Comparison of ENCODE assay signal across 2 cellular contexts in genomic region chr4:39470402-39470801, GRCh38.
TF ChIP-seq lines count a peak whose summit lies in the region.

No MANE protein-coding gene starts in this region.

TF ChIP-seq in GM12878, 131 proteins besides CTCF, POLR2A, EP300 and RAD21:
- TF ChIP-seq NFXL1 (IDR thresholded peaks at IDR 0.05; ENCODE audit: borderline replicate concordance) (no peak), BCLAF1 (IDR thresholded peaks at IDR 0.05) (no peak), EED (IDR thresholded peaks at IDR 0.05; ENCODE audit: low read depth) (no peak), TARDBP (IDR thresholded peaks at IDR 0.05; ENCODE audit: borderline replicate concordance) (no peak), FOS (IDR thresholded peaks at IDR 0.05; ENCODE audit: borderline replicate concordance, extremely low read depth, insufficient read length) (no peak), CREM (IDR thresholded peaks at IDR 0.05; ENCODE audit: low read depth) (no peak), RUNX3 (IDR thresholded peaks at IDR 0.05; ENCODE audit: low read length) (no peak), ZNF274 (IDR thresholded peaks at IDR 0.05; ENCODE audit: insufficient read depth, insufficient read length) (no peak), NR2F1 (conservative IDR thresholded peaks at IDR 0.05) (no peak), MXI1 (IDR thresholded peaks at IDR 0.05; ENCODE audit: low read depth, low read length) (no peak), IKZF1 (conservative IDR thresholded peaks at IDR 0.05) (no peak), EZH2 (IDR thresholded peaks at IDR 0.05; ENCODE audit: borderline replicate concordance, control insufficient read depth, low read depth, low read length) (no peak), RAD51 (IDR thresholded peaks at IDR 0.05) (no peak), NFIC (IDR thresholded peaks at IDR 0.05; ENCODE audit: low read depth, low read length) (no peak), IRF3 (IDR thresholded peaks at IDR 0.05) (no peak), RFX5 (IDR thresholded peaks at IDR 0.05; ENCODE audit: low read depth, low read length) (no peak), SMC3 (IDR thresholded peaks at IDR 0.05; ENCODE audit: borderline replicate concordance, low read length) (no peak)

TF ChIP-seq in HepG2, 621 proteins besides CTCF, POLR2A, EP300 and RAD21:
- no peak for TF ChIP-seq SOX6 (IDR thresholded peaks at IDR 0.05)
- 0 out of 2 replicates have a peak, but pooled peaks have one; percentile 26 for TF ChIP-seq SOX6 (CRISPR knock-in tag; IDR thresholded peaks at IDR 0.05)
- TF ChIP-seq JDP2 (CRISPR knock-in tag; IDR thresholded peaks at IDR 0.05; ENCODE audit: borderline replicate concordance) = no peak
- peak; percentile 63; the same call in 1 of the 2 replicates for TF ChIP-seq POGZ (CRISPR knock-in tag; IDR thresholded peaks at IDR 0.05)
- 0 out of 2 replicates have a peak, but pooled peaks have one; percentile 69 for TF ChIP-seq ZMYM2 (CRISPR knock-in tag; IDR thresholded peaks at IDR 0.05)
- TF ChIP-seq PITX1 (CRISPR knock-in tag; IDR thresholded peaks at IDR 0.05) = peak; percentile 60; the same call in 1 of the 2 replicates
- TF ChIP-seq SAP130 (CRISPR knock-in tag; IDR thresholded peaks at IDR 0.05; ENCODE audit: low read depth) = peak; percentile 41; the same call in 1 of the 2 replicates
- no peak for TF ChIP-seq SNAI1 (CRISPR knock-in tag; IDR thresholded peaks at IDR 0.05; ENCODE audit: borderline replicate concordance)
- TF ChIP-seq ARID5B (CRISPR knock-in tag; IDR thresholded peaks at IDR 0.05) = peak; percentile 48; the same call in 1 of the 2 replicates
- 0 out of 2 replicates have a peak, but pooled peaks have one; percentile 38 for TF ChIP-seq HDAC1 (CRISPR knock-in tag; IDR thresholded peaks at IDR 0.05)
- peak; percentile 46 for TF ChIP-seq PAXIP1 (CRISPR knock-in tag; conservative IDR thresholded peaks at IDR 0.05)
- no peak for TF ChIP-seq FOXP1 (IDR thresholded peaks at IDR 0.05)
- 0 out of 2 replicates have a peak, but pooled peaks have one; percentile 21 for TF ChIP-seq FOXP1 (CRISPR knock-in tag; IDR thresholded peaks at IDR 0.05)
- TF ChIP-seq AHDC1 (CRISPR knock-in tag; IDR thresholded peaks at IDR 0.05; ENCODE audit: borderline replicate concordance) = peak; percentile 53; the same call in 1 of the 2 replicates
- TF ChIP-seq RCOR2 (CRISPR knock-in tag; IDR thresholded peaks at IDR 0.05) = 0 out of 2 replicates have a peak, but pooled peaks have one; percentile 35
- peak; percentile 96 for TF ChIP-seq NCOR1 (IDR thresholded peaks at IDR 0.05; ENCODE audit: borderline replicate concordance, low read length)
- no peak for TF ChIP-seq KLF15 (CRISPR knock-in tag; IDR thresholded peaks at IDR 0.05; ENCODE audit: borderline replicate concordance)
- no peak for TF ChIP-seq SOX13 (IDR thresholded peaks at IDR 0.05)
- TF ChIP-seq SOX13 (CRISPR knock-in tag; conservative IDR thresholded peaks at IDR 0.05 in 1 of 2, IDR thresholded peaks at IDR 0.05 in 1 of 2) = peak in 1 of 2 experiments; percentile 52; a peak in 1 of 4 replicates
- no peak for TF ChIP-seq GABPA (IDR thresholded peaks at IDR 0.05; ENCODE audit: low read depth, low read length)
- TF ChIP-seq GABPA (CRISPR knock-in tag; IDR thresholded peaks at IDR 0.05; ENCODE audit: low read depth) = no peak
- TF ChIP-seq GATAD2A (CRISPR knock-in tag; IDR thresholded peaks at IDR 0.05) = peak; percentile 54
- TF ChIP-seq CCAR2 (optimal IDR thresholded peaks at IDR 0.05; ENCODE audit: low read depth, low read length) = no peak
- peak; percentile 43; the same call in 1 of the 2 replicates for TF ChIP-seq MIXL1 (CRISPR knock-in tag; IDR thresholded peaks at IDR 0.05)
- TF ChIP-seq ZFP90 (CRISPR knock-in tag; IDR thresholded peaks at IDR 0.05; ENCODE audit: borderline replicate concordance) = no peak
- no peak for TF ChIP-seq ZNF703 (CRISPR knock-in tag; IDR thresholded peaks at IDR 0.05; ENCODE audit: borderline replicate concordance)
- TF ChIP-seq HNF4A (CRISPR knock-in tag; IDR thresholded peaks at IDR 0.05) = peak; percentile 94
- peak; percentile 33; the same call in 1 of the 2 replicates for TF ChIP-seq RARA (CRISPR knock-in tag; IDR thresholded peaks at IDR 0.05)
- TF ChIP-seq HNRNPLL (IDR thresholded peaks at IDR 0.05; ENCODE audit: low read depth, low read length, poor library complexity, severe bottlenecking) = no peak
- peak; percentile 77 for TF ChIP-seq HNF4G (IDR thresholded peaks at IDR 0.05; ENCODE audit: borderline replicate concordance, low read depth, low read length)
- peak; percentile 36; the same call in 1 of the 2 replicates for TF ChIP-seq HNF4G (CRISPR knock-in tag; IDR thresholded peaks at IDR 0.05; ENCODE audit: borderline replicate concordance, low read depth)
- TF ChIP-seq HOMEZ (CRISPR knock-in tag; IDR thresholded peaks at IDR 0.05; ENCODE audit: low read depth) = peak; percentile 62; the same call in 1 of the 2 replicates
- TF ChIP-seq TEAD3 (CRISPR knock-in tag; optimal IDR thresholded peaks at IDR 0.05; ENCODE audit: borderline replicate concordance) = peak; percentile 27
- TF ChIP-seq ZNF329 (CRISPR knock-in tag; IDR thresholded peaks at IDR 0.05; ENCODE audit: low read depth) = no peak
- 0 out of 4 replicates have a peak, but pooled peaks of 1 of the 2 experiments have one; percentile 28 for TF ChIP-seq NR2F1 (CRISPR knock-in tag; IDR thresholded peaks at IDR 0.05)
- TF ChIP-seq ZNF441 (CRISPR knock-in tag; IDR thresholded peaks at IDR 0.05; ENCODE audit: borderline replicate concordance) = no peak
- TF ChIP-seq FOSL2 (CRISPR knock-in tag; IDR thresholded peaks at IDR 0.05) = no peak
- TF ChIP-seq ZXDC (CRISPR knock-in tag; IDR thresholded peaks at IDR 0.05) = no peak
TF ChIP-seq in HepG2: peak in this region for 21.
